In genomic region chr9:74037274-74037673, GRCh38 we compare ENCODE assay signal across 22 cellular contexts.
A peak's percentile ranks its signal among the peaks of the same experiment; 100 is the strongest.
DNase-seq lines count a peak whose midpoint lies in the region; ATAC-seq and TF ChIP-seq lines count a peak whose summit lies in the region.
"Had no signal": no experiment of that assay in that cellular context is flagged by ENCODE, and none has a peak within 500 bp of the region (broad histone marks: within the 10 kb centered on the region; RNA-seq: fewer than 3 reads in every experiment).

No MANE protein-coding gene starts in this region.

- no peak overlapping the region for H3K9ac ChIP-seq in SK-N-SH
- H3K9ac ChIP-seq: BLaER1 treated with 17β-estradiol and CSF1 and Interleukin-3, amounts not matched to agents 10 nM and 100 nM had no signal

- WGBS in SK-N-SH (ENCODE audit: low lambda C conversion rate) = 24% methylated on average over 1 of the region's 1 CpG

- H3K27me3 ChIP-seq in SK-N-SH (ENCODE audit: insufficient read depth) = no peaks in the 10 kb centered on the region
- H3K27me3 ChIP-seq: BE2C; BLaER1 treated with 17β-estradiol and CSF1 and Interleukin-3, amounts not matched to agents 10 nM and 100 nM had no signal

- POLR2A ChIA-PET in SK-N-SH (lab: Yijun Ruan, JAX) = no interaction called here
- POLR2A ChIA-PET in activated CD8-positive, alpha-beta T cell treated with anti-CD3 and anti-CD28 coated beads for 36 hours (lab: Charles Lee) = no interaction called here
- POLR2A ChIA-PET in activated CD4-positive, alpha-beta T cell treated with anti-CD3 and anti-CD28 coated beads, Interleukin-2, amount 10 ng/mL, durations not matched to agents 7 days and 5 days (lab: Charles Lee) = no interaction called here

- H3K4me2 ChIP-seq in SK-N-SH = no peak overlapping the region
- H3K4me2 ChIP-seq: A549; BLaER1 treated with 17β-estradiol and CSF1 and Interleukin-3, amounts not matched to agents 10 nM and 100 nM; GM23338 had no signal

- peak overlapping the region; percentile 7 for H3K27ac Mint-ChIP-seq in activated CD8-positive, alpha-beta T cell treated with anti-CD3 and anti-CD28 coated beads for 36 hours
- H3K27ac Mint-ChIP-seq in natural killer cell = no peak overlapping the region
- no peak overlapping the region for H3K27ac Mint-ChIP-seq in activated CD4-positive, alpha-beta T cell treated with anti-CD3 and anti-CD28 coated beads, Interleukin-2, amount 10 ng/mL, durations not matched to agents 7 days and 5 days
- H3K27ac Mint-ChIP-seq: CD14-positive monocyte; CD4-positive, alpha-beta T cell; CD8-positive, alpha-beta memory T cell had no signal

- no peaks in the 10 kb centered on the region for H3K27me3 Mint-ChIP-seq in activated CD8-positive, alpha-beta T cell treated with anti-CD3 and anti-CD28 coated beads for 36 hours
- H3K27me3 Mint-ChIP-seq in natural killer cell (ENCODE audit: low read depth in 2 of 2) = no peaks in the 10 kb centered on the region
- H3K27me3 Mint-ChIP-seq in activated CD4-positive, alpha-beta T cell treated with anti-CD3 and anti-CD28 coated beads, Interleukin-2, amount 10 ng/mL, durations not matched to agents 7 days and 5 days = no peaks in the 10 kb centered on the region
- H3K27me3 Mint-ChIP-seq: CD4-positive, alpha-beta T cell; CD8-positive, alpha-beta memory T cell had no signal

- no peaks in the 10 kb centered on the region for H3K36me3 ChIP-seq in SK-N-SH (replicated peaks in 1 of 2; ENCODE audit: control insufficient read depth in 1 of 2, insufficient read depth in 2 of 2, low read length in 1 of 2)
- H3K36me3 ChIP-seq: BE2C; BLaER1 treated with 17β-estradiol and CSF1 and Interleukin-3, amounts not matched to agents 10 nM and 100 nM had no signal

- TF ChIP-seq RAD21 in SK-N-SH (IDR thresholded peaks at IDR 0.05; ENCODE audit: low read length) = no peak

- no peak overlapping the region for H3K4me3 ChIP-seq in SK-N-SH (ENCODE audit: low read depth in 2 of 2, low read length in 1 of 2)
- H3K4me3 ChIP-seq: A549; BLaER1 treated with 17β-estradiol and CSF1 and Interleukin-3, amounts not matched to agents 10 nM and 100 nM; GM23338 had no signal

- no peaks in the 10 kb centered on the region for H3K79me2 ChIP-seq in SK-N-SH (ENCODE audit: insufficient read depth)

- H3F3A ChIP-seq in SK-N-SH (replicated peaks; ENCODE audit: insufficient read depth) = no peaks in the 10 kb centered on the region

- H3K27ac ChIP-seq in SK-N-SH (ENCODE audit: low read depth in 2 of 2, low read length in 1 of 2) = no peak overlapping the region; a peak in 1 of 4 replicates
- H3K27ac ChIP-seq: 22Rv1; A549; BLaER1 treated with 17β-estradiol and CSF1 and Interleukin-3, amounts not matched to agents 10 nM and 100 nM had no signal

- CTCF ChIA-PET in SK-N-SH (lab: Yijun Ruan, JAX) = no interaction called here
- CTCF ChIA-PET in activated CD8-positive, alpha-beta T cell treated with anti-CD3 and anti-CD28 coated beads for 36 hours (lab: Charles Lee) = no interaction called here
- CTCF ChIA-PET in activated CD4-positive, alpha-beta T cell treated with anti-CD3 and anti-CD28 coated beads, Interleukin-2, amount 10 ng/mL, durations not matched to agents 7 days and 5 days (lab: Charles Lee) = no interaction called here

- no peaks in the 10 kb centered on the region for H3K36me3 Mint-ChIP-seq in activated CD8-positive, alpha-beta T cell treated with anti-CD3 and anti-CD28 coated beads for 36 hours (ENCODE audit: low read depth)
- H3K36me3 Mint-ChIP-seq in natural killer cell = no peaks in the 10 kb centered on the region
- no peaks in the 10 kb centered on the region for H3K36me3 Mint-ChIP-seq in activated CD4-positive, alpha-beta T cell treated with anti-CD3 and anti-CD28 coated beads, Interleukin-2, amount 10 ng/mL, durations not matched to agents 7 days and 5 days (ENCODE audit: low read depth)
- H3K36me3 Mint-ChIP-seq: CD14-positive monocyte; CD8-positive, alpha-beta memory T cell had no signal

- no peaks in the 10 kb centered on the region for H4K20me1 ChIP-seq in SK-N-SH (ENCODE audit: insufficient read depth)
- H4K20me1 ChIP-seq: BLaER1 treated with 17β-estradiol and CSF1 and Interleukin-3, amounts not matched to agents 10 nM and 100 nM had no signal

- no peaks in the 10 kb centered on the region for H3K9me3 Mint-ChIP-seq in activated CD8-positive, alpha-beta T cell treated with anti-CD3 and anti-CD28 coated beads for 36 hours
- H3K9me3 Mint-ChIP-seq in natural killer cell = peaks cover 0 to 2% of the 10 kb centered on the region in 2 donors
- H3K9me3 Mint-ChIP-seq in activated CD4-positive, alpha-beta T cell treated with anti-CD3 and anti-CD28 coated beads, Interleukin-2, amount 10 ng/mL, durations not matched to agents 7 days and 5 days = no peaks in the 10 kb centered on the region
- H3K9me3 Mint-ChIP-seq: GM23338, H9 had no signal

- no peak for ATAC-seq in SK-N-SH treated with all-trans-retinoic acid at 6 μM for 48 hours
- ATAC-seq in GM19395 (IDR thresholded peaks at IDR 0.05; ENCODE audit: unreplicated experiment) = peak; percentile 6
- no peak for ATAC-seq in activated CD8-positive, alpha-beta T cell treated with anti-CD3 and anti-CD28 coated beads for 36 hours
- ATAC-seq in natural killer cell = no peak
- ATAC-seq: A549, GM23338, HCT116 had no signal

- no peaks in the 10 kb centered on the region; a peak in 1 of 4 replicates for H3K4me1 ChIP-seq in SK-N-SH (ENCODE audit: control insufficient read depth in 1 of 2, insufficient read depth in 2 of 2, low read depth in 1 of 2, low read length in 1 of 2)
- H3K4me1 ChIP-seq: A549; BE2C; BLaER1 treated with 17β-estradiol and CSF1 and Interleukin-3, amounts not matched to agents 10 nM and 100 nM had no signal

- no peaks in the 10 kb centered on the region for H3K9me3 ChIP-seq in SK-N-SH
- H3K9me3 ChIP-seq: A549; BE2C; BLaER1 treated with 17β-estradiol and CSF1 and Interleukin-3, amounts not matched to agents 10 nM and 100 nM had no signal

- H3K4me1 Mint-ChIP-seq in activated CD8-positive, alpha-beta T cell treated with anti-CD3 and anti-CD28 coated beads for 36 hours (ENCODE audit: low read depth) = peaks cover 7% of the 10 kb centered on the region
- peaks cover 6% of the 10 kb centered on the region in 2 donors for H3K4me1 Mint-ChIP-seq in natural killer cell
- H3K4me1 Mint-ChIP-seq in activated CD4-positive, alpha-beta T cell treated with anti-CD3 and anti-CD28 coated beads, Interleukin-2, amount 10 ng/mL, durations not matched to agents 7 days and 5 days = peaks cover 3% of the 10 kb centered on the region
- H3K4me1 Mint-ChIP-seq: CD14-positive monocyte had no signal

- DNase-seq in SK-N-SH = peak; percentile 8
- no peak for DNase-seq in activated CD8-positive, alpha-beta T cell treated with anti-CD3 and anti-CD28 coated beads for 36 hours
- no peak for DNase-seq in natural killer cell
- no peak for DNase-seq in kidney tubule cell (ENCODE audit: low spot score)
- no peak for DNase-seq in activated CD4-positive, alpha-beta T cell treated with anti-CD3 and anti-CD28 coated beads, Interleukin-2, amount 10 ng/mL, durations not matched to agents 7 days and 5 days
- DNase-seq in NCI-H187 (lab: John Stamatoyannopoulos, UW) = no peak
- DNase-seq: ACHN; AML-193; BE2C; CD4-positive, alpha-beta T cell; CD8-positive, alpha-beta memory T cell; DMS 273 treated with DMSO at 0.1 percent for 48 hours; DMS79 treated with DMSO at 0.1 percent for 48 hours; H9 had no signal

- no peaks in the 10 kb centered on the region for H3K9me2 ChIP-seq in SK-N-SH

- intact Hi-C loops in activated CD8-positive, alpha-beta T cell treated with anti-CD3 and anti-CD28 coated beads for 36 hours (cut with micrococcal nuclease) = no loop called here
- intact Hi-C loops in natural killer cell (cut with micrococcal nuclease) = no loop called here

- no peak overlapping the region for H2AFZ ChIP-seq in SK-N-SH (ENCODE audit: low read depth)
- H2AFZ ChIP-seq: GM23338 had no signal

- no peak overlapping the region for H3K4me3 Mint-ChIP-seq in activated CD8-positive, alpha-beta T cell treated with anti-CD3 and anti-CD28 coated beads for 36 hours
- peak overlapping the region; percentile 31 for H3K4me3 Mint-ChIP-seq in natural killer cell
- no peak overlapping the region for H3K4me3 Mint-ChIP-seq in activated CD4-positive, alpha-beta T cell treated with anti-CD3 and anti-CD28 coated beads, Interleukin-2, amount 10 ng/mL, durations not matched to agents 7 days and 5 days
- H3K4me3 Mint-ChIP-seq: CD14-positive monocyte; CD4-positive, alpha-beta T cell; CD8-positive, alpha-beta memory T cell; GM23338; H9 had no signal

- TF ChIP-seq CTCF in SK-N-SH (IDR thresholded peaks at IDR 0.05) = no peak
- no peak for TF ChIP-seq CTCF in activated CD8-positive, alpha-beta T cell treated with anti-CD3 and anti-CD28 coated beads for 36 hours (IDR thresholded peaks at IDR 0.05)
- no peak for TF ChIP-seq CTCF in natural killer cell (IDR thresholded peaks at IDR 0.05)

- no peak for TF ChIP-seq EP300 in SK-N-SH (IDR thresholded peaks at IDR 0.05; ENCODE audit: borderline replicate concordance in 1 of 2, low read depth in 1 of 2, low read length in 1 of 2)

TF ChIP-seq in SK-N-SH, 30 proteins besides CTCF, POLR2A, EP300 and RAD21 (continues in another document):
- TF ChIP-seq EZH2phosphoT487 (IDR thresholded peaks at IDR 0.05; ENCODE audit: borderline replicate concordance, low read depth) = no peak
- TF ChIP-seq POLR2AphosphoS5 (IDR thresholded peaks at IDR 0.05; ENCODE audit: low read depth, low read length) = no peak
- TF ChIP-seq IRF3 (IDR thresholded peaks at IDR 0.05; ENCODE audit: low read depth, low read length) = no peak
- no peak for TF ChIP-seq FOXJ3 (CRISPR knock-in tag; IDR thresholded peaks at IDR 0.05)

TF ChIP-seq in SK-N-SH treated with all-trans-retinoic acid at 6 μM for 48 hours, 23 proteins besides CTCF, POLR2A, EP300 and RAD21 (continues in another document):
- TF ChIP-seq ISL1 (CRISPR knock-in tag; IDR thresholded peaks at IDR 0.05) = no peak
- no peak for TF ChIP-seq POU6F1 (CRISPR knock-in tag; IDR thresholded peaks at IDR 0.05; ENCODE audit: borderline replicate concordance, low read depth)
- TF ChIP-seq ZNF565 (CRISPR knock-in tag; conservative IDR thresholded peaks at IDR 0.05; ENCODE audit: low read depth) = no peak
- no peak for TF ChIP-seq TCF4 (CRISPR knock-in tag; IDR thresholded peaks at IDR 0.05; ENCODE audit: borderline replicate concordance)
- TF ChIP-seq PPARA (CRISPR knock-in tag; IDR thresholded peaks at IDR 0.05; ENCODE audit: borderline replicate concordance) = no peak
- TF ChIP-seq CSDC2 (CRISPR knock-in tag; IDR thresholded peaks at IDR 0.05) = no peak
